24 cellular contexts compared by ENCODE assay signal in the genomic region with DNA sequence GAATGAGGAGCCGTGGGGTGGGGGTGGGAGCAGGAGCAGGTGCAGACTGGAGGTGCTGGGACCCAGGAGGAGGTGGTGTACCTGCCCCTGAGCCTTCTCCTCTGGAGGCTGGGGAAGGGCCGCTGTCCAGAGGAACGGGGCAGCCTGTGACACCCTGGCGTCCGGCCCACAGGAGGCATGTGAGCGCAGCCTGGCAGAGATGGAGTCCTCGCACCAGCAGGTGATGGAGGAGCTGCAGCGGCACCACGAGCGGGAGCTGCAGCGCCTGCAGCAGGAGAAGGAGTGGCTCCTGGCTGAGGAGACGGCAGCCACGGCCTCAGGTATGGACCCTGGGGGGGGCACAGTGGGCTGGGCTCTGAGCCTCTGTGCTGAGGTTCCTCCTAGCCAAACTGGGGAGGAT. TPM values are rescaled to one million over a fixed set of nuclear protein-coding genes. Genes with fewer than 3 reads are reported as not detected.
DNase-seq lines count a peak whose midpoint lies in the region; ATAC-seq, FAIRE-seq and TF ChIP-seq lines count a peak whose summit lies in the region.
"Had no signal": no experiment of that assay in that cellular context is flagged by ENCODE, and none has a peak within 500 bp of the region (broad histone marks: within the 10 kb centered on the region; RNA-seq: fewer than 3 reads in every experiment).

No MANE protein-coding gene starts in this region.

- H3K79me2 ChIP-seq in H1 (ENCODE audit: control insufficient read depth in 1 of 2, insufficient read depth in 2 of 2, low read length in 2 of 2): no peaks in the 10 kb centered on the region
- no peaks in the 10 kb centered on the region for H3K79me2 ChIP-seq in OCI-LY7 (ENCODE audit: insufficient read depth, low read depth, low read length)

- no peak overlapping the region for H2BK120ac ChIP-seq in IMR-90 (ENCODE audit: low read depth, low read length)
- H2BK120ac ChIP-seq in H1 (replicated peaks; ENCODE audit: low read depth, low read length): no peak overlapping the region

- H2BK20ac ChIP-seq in IMR-90 (ENCODE audit: low read depth, low read length) (no peak overlapping the region), H1 (ENCODE audit: low read length) (no peak overlapping the region)

- no peaks in the 10 kb centered on the region for H3K9me2 ChIP-seq in OCI-LY7 (ENCODE audit: insufficient read depth, low read length)

- H3K23ac ChIP-seq in IMR-90 (ENCODE audit: low read depth, low read length): no peak overlapping the region
- H3K23ac ChIP-seq in H1 (ENCODE audit: insufficient read length): no peak overlapping the region

- H4K91ac ChIP-seq in IMR-90 (ENCODE audit: insufficient read depth, low read depth, low read length): no peak overlapping the region
- H4K91ac ChIP-seq in H1 (replicated peaks; ENCODE audit: insufficient read length, low read length): no peak overlapping the region

- H3K27me3 Mint-ChIP-seq in activated CD4-positive, alpha-beta T cell treated with anti-CD3 and anti-CD28 coated beads, Interleukin-2, amount 10 ng/mL, durations not matched to agents 7 days and 5 days: no peaks in the 10 kb centered on the region

- TF ChIP-seq CTCF in IMR-90 (conservative IDR thresholded peaks at IDR 0.05; ENCODE audit: low read depth, low read length) (no peak), H1 (IDR thresholded peaks at IDR 0.05; ENCODE audit: control extremely low read depth in 1 of 3, insufficient read depth in 1 of 3, low read depth in 1 of 3, low read length in 3 of 3) (no peak), right atrium auricular region (IDR thresholded peaks at IDR 0.05) (no peak), gastrocnemius medialis (IDR thresholded peaks at IDR 0.05 in 4 of 5, conservative IDR thresholded peaks at IDR 0.05 in 1 of 5) (no peak), OCI-LY7 (conservative IDR thresholded peaks at IDR 0.05; ENCODE audit: low read length) (no peak)

- H3K27ac Mint-ChIP-seq in activated CD4-positive, alpha-beta T cell treated with anti-CD3 and anti-CD28 coated beads, Interleukin-2, amount 10 ng/mL, durations not matched to agents 7 days and 5 days: no peak overlapping the region
- H3K27ac Mint-ChIP-seq: CD8-positive, alpha-beta T cell; HFFc6 had no signal

- H3K27ac ChIP-seq in IMR-90 (ENCODE audit: insufficient read depth, low read length) (no peak overlapping the region), H1 (ENCODE audit: low read depth, low read length) (no peak overlapping the region), right atrium auricular region (peak overlapping the region; percentile 35 to 41), gastrocnemius medialis (peak overlapping the region in 3 of 4 donors; percentile 51 to 70 (median 55)), OCI-LY7 (ENCODE audit: low read depth, low read length, poor library complexity, severe bottlenecking) (no peak overlapping the region)

- H3K9me1 ChIP-seq in IMR-90 (ENCODE audit: insufficient read depth, low read length): peaks cover 6% of the 10 kb centered on the region

- 93% methylated on average over 3 of the region's 13 CpGs; no CpG with 5 or more reads in 1 of the 2 experiments for WGBS in IMR-90 (ENCODE audit: extremely low coverage in 2 of 2, insufficient read length in 1 of 2), 2 experiments
- WGBS in H1 (ENCODE audit: extremely low coverage in 1 of 2, insufficient coverage in 1 of 2, insufficient read length in 1 of 2, insufficient replicate concordance in 2 of 2, low coverage in 1 of 2, low lambda C conversion rate in 2 of 2, missing lambda C conversion rate in 1 of 2), 2 experiments: 83% methylated on average over 9 of the region's 13 CpGs; no CpG with 5 or more reads in 1 of the 2 experiments

- no peak for TF ChIP-seq EP300 in H1 (IDR thresholded peaks at IDR 0.05; ENCODE audit: borderline replicate concordance in 1 of 2, low read depth in 2 of 2, low read length in 2 of 2)

- H2AK5ac ChIP-seq in IMR-90 (ENCODE audit: low read depth, low read length): no peak overlapping the region
- no peak overlapping the region for H2AK5ac ChIP-seq in H1 (ENCODE audit: low read depth, low read length)

- no peaks in the 10 kb centered on the region for H3K4me1 Mint-ChIP-seq in activated CD4-positive, alpha-beta T cell treated with anti-CD3 and anti-CD28 coated beads, Interleukin-2, amount 10 ng/mL, durations not matched to agents 7 days and 5 days

- no peaks in the 10 kb centered on the region for H3K9me3 ChIP-seq in IMR-90 (ENCODE audit: control insufficient read depth, insufficient read depth, low read length)
- no peaks in the 10 kb centered on the region for H3K9me3 ChIP-seq in H1 (ENCODE audit: insufficient read depth in 2 of 2, low read depth in 1 of 2, low read length in 1 of 2)
- no peaks in the 10 kb centered on the region for H3K9me3 ChIP-seq in right atrium auricular region
- H3K9me3 ChIP-seq in gastrocnemius medialis: no peaks in the 10 kb centered on the region
- no peaks in the 10 kb centered on the region for H3K9me3 ChIP-seq in OCI-LY7 (ENCODE audit: low read length)
- H3K9me3 ChIP-seq: BLaER1 treated with 17β-estradiol and CSF1 and Interleukin-3, amounts not matched to agents 10 nM and 100 nM had no signal

- H2BK5ac ChIP-seq in IMR-90 (ENCODE audit: low read depth, low read length, poor library complexity, severe bottlenecking) (no peak overlapping the region), H1 (ENCODE audit: low read depth, low read length) (no peak overlapping the region)

- POLR2A ChIA-PET in IMR-90 (lab: Charles Lee; ENCODE audit: unreplicated experiment) (no interaction called here), H1 (lab: Charles Lee; ENCODE audit: partially characterized antibody) (interaction anchor here (0.7 to 3.4 kb wide), 5 partner anchors 9 to 15 kb away, joined by 3 to 11 read pairs (median 4); no protein-coding TSS in a partner anchor), OCI-LY7 (lab: Charles Lee) (no interaction called here)
- POLR2A ChIA-PET in activated CD4-positive, alpha-beta T cell treated with anti-CD3 and anti-CD28 coated beads, Interleukin-2, amount 10 ng/mL, durations not matched to agents 7 days and 5 days (lab: Charles Lee): no interaction called here

- H3K36me3 ChIP-seq in IMR-90 (ENCODE audit: control insufficient read depth, insufficient read depth, low read length) (peaks cover 58% of the 10 kb centered on the region), H1 (ENCODE audit: control insufficient read depth in 2 of 4, insufficient read depth in 4 of 4, low read length in 3 of 4) (peaks cover 0 to 12% (median 5%) of the 10 kb centered on the region in 4 experiments; a peak in 5 of 8 replicates), right atrium auricular region (peaks cover 73% of the 10 kb centered on the region), gastrocnemius medialis (peaks cover 0 to 20% of the 10 kb centered on the region in 2 donors), OCI-LY7 (ENCODE audit: insufficient read depth, low read length) (peaks cover 5% of the 10 kb centered on the region; the same call in 1 of the 2 replicates)

- in situ Hi-C loops in IMR-90 (cut with MboI; ENCODE audit: low sequenced_read_pairs): no loop called here
- in situ Hi-C loops in gastrocnemius medialis (cut with MboI; ENCODE audit: low sequenced_read_pairs in 4 of 4): no loop called here

- BruUV-seq in IMR-90 (replicated peaks; lab: Mats Ljungman, UMichigan): no TSS peak
- no TSS peak for BruUV-seq in OCI-LY7 (replicated peaks; lab: Mats Ljungman, UMichigan)

- H3K27me3 ChIP-seq in IMR-90 (ENCODE audit: control insufficient read depth, insufficient read depth, low read length) (no peaks in the 10 kb centered on the region), H1 (replicated peaks in 1 of 4; ENCODE audit: control insufficient read depth in 3 of 4, extremely low read depth in 1 of 4, insufficient read depth in 3 of 4, low read length in 3 of 4) (no peaks in the 10 kb centered on the region; a peak in 2 of 7 replicates), right atrium auricular region (no peaks in the 10 kb centered on the region), gastrocnemius medialis (no peaks in the 10 kb centered on the region)
- H3K27me3 ChIP-seq: BLaER1 treated with 17β-estradiol and CSF1 and Interleukin-3, amounts not matched to agents 10 nM and 100 nM had no signal

- dilution Hi-C loops in IMR-90 (cut with HindIII; ENCODE audit: low sequenced_read_pairs, unreplicated experiment): no loop called here

- TF ChIP-seq POLR2A in IMR-90 (IDR thresholded peaks at IDR 0.05; ENCODE audit: low read depth, low read length) (no peak), H1 (IDR thresholded peaks at IDR 0.05; ENCODE audit: control extremely low read depth in 1 of 2, low read depth in 2 of 2, low read length in 2 of 2) (no peak), gastrocnemius medialis (IDR thresholded peaks at IDR 0.05) (no peak)

- peaks cover 9% of the 10 kb centered on the region for H3K36me3 Mint-ChIP-seq in activated CD4-positive, alpha-beta T cell treated with anti-CD3 and anti-CD28 coated beads, Interleukin-2, amount 10 ng/mL, durations not matched to agents 7 days and 5 days (ENCODE audit: low read depth)

- peak overlapping the region; percentile 70 for H2AK9ac ChIP-seq in IMR-90 (replicated peaks; ENCODE audit: low read depth, low read length, poor library complexity)

- no peak overlapping the region for H3K4me3 Mint-ChIP-seq in activated CD4-positive, alpha-beta T cell treated with anti-CD3 and anti-CD28 coated beads, Interleukin-2, amount 10 ng/mL, durations not matched to agents 7 days and 5 days
- H3K4me3 Mint-ChIP-seq: CD8-positive, alpha-beta T cell; HFFc6 had no signal

- peaks cover 12% of the 10 kb centered on the region; the same call in 1 of the 2 replicates for H4K20me1 ChIP-seq in IMR-90 (ENCODE audit: insufficient read depth, low read length)
- H4K20me1 ChIP-seq in H1 (replicated peaks in 1 of 2; ENCODE audit: control insufficient read depth in 1 of 2, insufficient read depth in 2 of 2, low read length in 2 of 2): peaks cover 5 to 8% of the 10 kb centered on the region in 2 experiments
- no peaks in the 10 kb centered on the region for H4K20me1 ChIP-seq in OCI-LY7 (ENCODE audit: insufficient read depth, low read length)

- H3K4ac ChIP-seq in IMR-90 (ENCODE audit: low read depth, low read length) (no peak overlapping the region), H1 (replicated peaks; ENCODE audit: insufficient read length, low read depth, low read length) (no peak overlapping the region)

- no peak overlapping the region for H3K4me3 ChIP-seq in IMR-90 (ENCODE audit: insufficient read depth, low read depth, low read length)
- H3K4me3 ChIP-seq in H1 (ENCODE audit: extremely low read depth in 1 of 4, insufficient read depth in 2 of 4, low read depth in 3 of 4, low read length in 4 of 4): no peak overlapping the region
- H3K4me3 ChIP-seq in right atrium auricular region: no peak overlapping the region
- H3K4me3 ChIP-seq in gastrocnemius medialis: no peak overlapping the region
- H3K4me3 ChIP-seq in OCI-LY7 (ENCODE audit: low read depth, low read length, poor library complexity, severe bottlenecking): no peak overlapping the region
- H3K4me3 ChIP-seq: BLaER1 treated with 17β-estradiol and CSF1 and Interleukin-3, amounts not matched to agents 10 nM and 100 nM had no signal

- DNase-seq in IMR-90 (no peak), H1 (ENCODE audit: low read depth in 1 of 2, low spot score in 2 of 2) (no peak), right atrium auricular region (ENCODE audit: low spot score) (no peak), gastrocnemius medialis (peak; percentile 69), OCI-LY7 (ENCODE audit: low spot score) (no peak)
- no peak for DNase-seq in activated CD4-positive, alpha-beta T cell treated with anti-CD3 and anti-CD28 coated beads, Interleukin-2, amount 10 ng/mL, durations not matched to agents 7 days and 5 days
- DNase-seq: CD8-positive, alpha-beta T cell; DMS53; EL; HFFc6; NCI-H1436 treated with DMSO at 0.1 percent for 48 hours; NCI-H2029; NCI-H2171; NCI-H446; NCI-H69; NK-92 treated with Interleukin-12 subunit alpha and Interleukin-12 subunit beta, amount 100 ng/mL, for 24 hours; SIG-M5 had no signal

- H3K18ac ChIP-seq in IMR-90 (ENCODE audit: low read depth, low read length) (no peak overlapping the region), H1 (ENCODE audit: extremely low read depth, low read length) (no peak overlapping the region)

- H4K5ac ChIP-seq in IMR-90 (ENCODE audit: low read depth, low read length) (no peak overlapping the region), H1 (ENCODE audit: insufficient read length, low read depth, low read length) (no peak overlapping the region)

- H3K79me1 ChIP-seq in IMR-90 (ENCODE audit: low read depth in 1 of 2, low read length in 2 of 2) (peaks cover 18 to 62% of the 10 kb centered on the region in 2 experiments), H1 (ENCODE audit: low read depth, low read length) (no peaks in the 10 kb centered on the region)

- no peak overlapping the region for H4K8ac ChIP-seq in IMR-90 (ENCODE audit: low read depth in 2 of 2, low read length in 2 of 2)
- peak overlapping the region; percentile 35; the same call in 1 of the 2 replicates for H4K8ac ChIP-seq in H1 (ENCODE audit: extremely low read depth, insufficient read depth, low read length)

- ATAC-seq in IMR-90 (ENCODE audit: low read depth): no peak
- peak; percentile 47 to 61 for ATAC-seq in gastrocnemius medialis
- no peak for ATAC-seq in GM19397 (IDR thresholded peaks at IDR 0.05; ENCODE audit: unreplicated experiment)
- ATAC-seq: CD8-positive, alpha-beta T cell; SK-N-SH treated with all-trans-retinoic acid at 6 μM for 48 hours had no signal

- TF ChIP-seq RAD21 in IMR-90 (IDR thresholded peaks at IDR 0.05; ENCODE audit: low read length) (no peak), H1 (IDR thresholded peaks at IDR 0.05 in 1 of 2, conservative IDR thresholded peaks at IDR 0.05 in 1 of 2; ENCODE audit: low read depth in 2 of 2, low read length in 2 of 2) (no peak)

- CTCF ChIA-PET in IMR-90 (lab: Yijun Ruan, JAX): no interaction called here
- CTCF ChIA-PET in H1 (lab: Charles Lee; ENCODE audit: partially characterized antibody): interaction anchor here (1.0 to 6.3 kb wide), 3 partner anchors 11 to 162 kb away, joined by 3 to 75 read pairs (median 5); no protein-coding TSS in a partner anchor
- CTCF ChIA-PET in OCI-LY7 (lab: Charles Lee; ENCODE audit: unreplicated experiment): no interaction called here
- CTCF ChIA-PET in activated CD4-positive, alpha-beta T cell treated with anti-CD3 and anti-CD28 coated beads, Interleukin-2, amount 10 ng/mL, durations not matched to agents 7 days and 5 days (lab: Charles Lee): interaction anchor here (0.7 kb wide), 1 partner anchor 173 kb away, joined by 3 read pairs; no protein-coding TSS in a partner anchor

- H3K56ac ChIP-seq in IMR-90 (ENCODE audit: extremely low read depth, insufficient read depth, low read length): no peak overlapping the region
- no peak overlapping the region for H3K56ac ChIP-seq in H1 (replicated peaks; ENCODE audit: insufficient read length, low read depth, low read length)

- H3K9ac ChIP-seq in IMR-90 (ENCODE audit: low read depth, low read length): no peak overlapping the region
- H3K9ac ChIP-seq in H1 (replicated peaks in 1 of 4; ENCODE audit: extremely low read depth in 1 of 4, low read depth in 3 of 4, low read length in 3 of 4): no peak overlapping the region

- H3K4me1 ChIP-seq in IMR-90 (ENCODE audit: control insufficient read depth, insufficient read depth, low read length) (no peaks in the 10 kb centered on the region), H1 (replicated peaks in 1 of 4; ENCODE audit: control insufficient read depth in 3 of 4, insufficient read depth in 4 of 4, low read length in 3 of 4) (no peaks in the 10 kb centered on the region), right atrium auricular region (peaks cover 0 to 14% of the 10 kb centered on the region in 2 donors), gastrocnemius medialis (peaks cover 10% of the 10 kb centered on the region in 2 donors), OCI-LY7 (ENCODE audit: insufficient read depth, low read length, poor library complexity, severe bottlenecking) (no peaks in the 10 kb centered on the region)

- H3K23me2 ChIP-seq in H1 (ENCODE audit: low read depth, low read length): no peaks in the 10 kb centered on the region

- H2BK15ac ChIP-seq in IMR-90 (ENCODE audit: low read depth, low read length): no peak overlapping the region
- no peak overlapping the region for H2BK15ac ChIP-seq in H1 (ENCODE audit: low read length)

- H3K9me3 Mint-ChIP-seq in activated CD4-positive, alpha-beta T cell treated with anti-CD3 and anti-CD28 coated beads, Interleukin-2, amount 10 ng/mL, durations not matched to agents 7 days and 5 days: no peaks in the 10 kb centered on the region
- H3K9me3 Mint-ChIP-seq: CD8-positive, alpha-beta T cell; HFFc6 had no signal

- FAIRE-seq in H1 (lab: Jason Lieb, UNC): no peak
- FAIRE-seq: GM12891 had no signal

- H3K4me2 ChIP-seq in IMR-90 (ENCODE audit: low read depth, low read length) (no peak overlapping the region), H1 (ENCODE audit: insufficient read depth in 1 of 2, low read depth in 2 of 2, low read length in 2 of 2) (no peak overlapping the region), OCI-LY7 (ENCODE audit: low read length) (no peak overlapping the region)

- H2AFZ ChIP-seq in IMR-90 (replicated peaks; ENCODE audit: low read length, poor library complexity) (no peak overlapping the region), H1 (ENCODE audit: low read length) (no peak overlapping the region), OCI-LY7 (ENCODE audit: low read length) (no peak overlapping the region)

- H2BK12ac ChIP-seq in H1 (ENCODE audit: low read depth, low read length): no peak overlapping the region

- intact Hi-C loops in IMR-90 (cut with micrococcal nuclease): no loop called here
- intact Hi-C loops in gastrocnemius medialis (cut with DNase I; ENCODE audit: low total_unique reads): no loop called here
- intact Hi-C loops in OCI-LY7 (cut with micrococcal nuclease; ENCODE audit: unreplicated experiment): no loop called here

- H3K14ac ChIP-seq in IMR-90 (replicated peaks; ENCODE audit: low read depth, low read length): no peak overlapping the region
- no peak overlapping the region for H3K14ac ChIP-seq in H1 (ENCODE audit: insufficient read length)

RNA-seq across cellular contexts. Expression of gene GCAT, which starts 42.2 kb away (rescaled TPM):
- total RNA-seq in IMR-90 (2012; rRNA removed) (25.6 and 32.3 TPM in 2 replicates), right atrium auricular region (10 to 100 TPM; 15.7 to 34.2 TPM), gastrocnemius medialis (10 to 100 TPM in 3 of 4 donors, 1 to 10 TPM in 1; 10.0 to 21.5 (median 15.1) TPM), OCI-LY7 (2022) (17.3 and 21.6 TPM in 2 replicates)
- polyA plus RNA-seq in IMR-90 (2012; rRNA removed) (20.6 and 26.2 TPM in 2 replicates), H1 (2011; rRNA removed) (47.5 and 51.7 TPM in 2 replicates)
- 18.9 and 29.8 TPM in 2 replicates for polyA plus RNA-seq in IMR-90 (2012; cell fraction: cytosol; rRNA removed)
- polyA plus RNA-seq in IMR-90 (2012; cell fraction: nucleus; rRNA removed; ENCODE audit: low replicate concordance): 15.8 and 38.2 TPM in 2 replicates
- 24.3 and 24.5 TPM in 2 replicates for total RNA-seq in H1 (2021; fragmentation: NEBNext Ultra II Directional; extraction: Animal tissue kit (Norgen Biotek cat#: 25700))
- polyA plus RNA-seq in H1 (2011; cell fraction: cytosol; rRNA removed): 36.8 TPM
- 61.9 TPM for polyA plus RNA-seq in H1 (2011; cell fraction: nucleus; rRNA removed)
- polyA plus RNA-seq in H1 (2012, experiment 1 of 2): 19.8 to 42.1 TPM (median 35.7 TPM) in 4 replicates
- 34.4 TPM for polyA plus RNA-seq in H1 (2012, experiment 2 of 2)
- polyA plus RNA-seq in H1 (2013, experiment 1 of 2): 23.2 TPM
- 23.4 TPM for polyA plus RNA-seq in H1 (2013, experiment 2 of 2)
- polyA minus RNA-seq in H1 (2011; rRNA and poly(A)+ RNA removed): 17.4 and 19.2 TPM in 2 replicates
- polyA minus RNA-seq in H1 (2011; cell fraction: cytosol; rRNA and poly(A)+ RNA removed): 37.1 TPM
- 17.9 TPM for polyA minus RNA-seq in H1 (2011; cell fraction: nucleus; rRNA and poly(A)+ RNA removed)
- total RNA-seq in OCI-LY7 (2014; rRNA removed; shearing (Covaris generic)): 14.6 and 20.6 TPM in 2 replicates
- total RNA-seq in activated CD4-positive, alpha-beta T cell treated with anti-CD3 and anti-CD28 coated beads, Interleukin-2, amount 10 ng/mL, durations not matched to agents 7 days and 5 days: 10 to 100 TPM; 10.4 to 12.0 TPM

RNA-seq across cellular contexts. Expression of gene GALR3, which starts 57.7 kb away (rescaled TPM):
- total RNA-seq in IMR-90 (2012; rRNA removed) (not detected in 2 replicates), right atrium auricular region (not detected), gastrocnemius medialis (not detected), OCI-LY7 (2022) (not detected in 2 replicates)
- polyA plus RNA-seq in IMR-90 (2012; rRNA removed) (not detected in 2 replicates), H1 (2011; rRNA removed) (0.77 and 1.1 TPM in 2 replicates)
- not detected in 2 replicates for polyA plus RNA-seq in IMR-90 (2012; cell fraction: cytosol; rRNA removed)
- polyA plus RNA-seq in IMR-90 (2012; cell fraction: nucleus; rRNA removed; ENCODE audit: low replicate concordance): 0.15 TPM in 1 of 2 replicates, not detected in the other
- total RNA-seq in H1 (2021; fragmentation: NEBNext Ultra II Directional; extraction: Animal tissue kit (Norgen Biotek cat#: 25700)): 0.46 and 0.84 TPM in 2 replicates
- polyA plus RNA-seq in H1 (2011; cell fraction: cytosol; rRNA removed): 0.54 TPM
- 1.7 TPM for polyA plus RNA-seq in H1 (2011; cell fraction: nucleus; rRNA removed)
- 0.42 to 0.76 TPM (median 0.59 TPM) in 3 of 4 replicates, not detected in the other for polyA plus RNA-seq in H1 (2012, experiment 1 of 2)
- 0.26 TPM for polyA plus RNA-seq in H1 (2012, experiment 2 of 2)
- polyA plus RNA-seq in H1 (2013, experiment 1 of 2): 0.45 TPM
- polyA plus RNA-seq in H1 (2013, experiment 2 of 2): 0.64 TPM
- 0.39 TPM in 1 of 2 replicates, not detected in the other for polyA minus RNA-seq in H1 (2011; rRNA and poly(A)+ RNA removed)
- not detected for polyA minus RNA-seq in H1 (2011; cell fraction: cytosol; rRNA and poly(A)+ RNA removed)
- 0.60 TPM for polyA minus RNA-seq in H1 (2011; cell fraction: nucleus; rRNA and poly(A)+ RNA removed)
- not detected in 2 replicates for total RNA-seq in OCI-LY7 (2014; rRNA removed; shearing (Covaris generic))
- total RNA-seq in activated CD4-positive, alpha-beta T cell treated with anti-CD3 and anti-CD28 coated beads, Interleukin-2, amount 10 ng/mL, durations not matched to agents 7 days and 5 days: not detected
- total RNA-seq: A673; CD8-positive, alpha-beta T cell; H4; HFFc6; M059J had no signal

Comparison
In these comparisons a context has a peak if more than half of its experiments do, and no peak if none do; other contexts are left out.
1. ATAC-seq: peak in gastrocnemius medialis (2 of 2); none in IMR-90 (single experiment) and GM19397 (single experiment).
2. DNase-seq: peak in gastrocnemius medialis (2 of 2); none in IMR-90 (single experiment), H1 (0 of 2), right atrium auricular region (single experiment), OCI-LY7 (single experiment) and activated CD4-positive, alpha-beta T cell treated with anti-CD3 and anti-CD28 coated beads, Interleukin-2, amount 10 ng/mL, durations not matched to agents 7 days and 5 days (single experiment).
3. H3K27ac ChIP-seq: peak in right atrium auricular region (2 of 2) and gastrocnemius medialis (3 of 4); none in IMR-90 (single experiment), H1 (single experiment) and OCI-LY7 (single experiment).
4. CTCF ChIA-PET loops: an anchor here in H1 (1.0 to 6.3 kb wide) and activated CD4-positive, alpha-beta T cell treated with anti-CD3 and anti-CD28 coated beads, Interleukin-2, amount 10 ng/mL, durations not matched to agents 7 days and 5 days (0.7 kb wide); none called in IMR-90 and OCI-LY7.